ENCODE assay signal across 19 cellular contexts in genomic region chr7:159048656-159049055, GRCh38.
"Had no signal": no experiment of that assay in that cellular context is flagged by ENCODE, and none has a peak within 500 bp of the region (broad histone marks: within the 10 kb centered on the region; RNA-seq: fewer than 3 reads in every experiment).

No MANE protein-coding gene starts in this region.

- H3K4me1 ChIP-seq: adrenal gland, breast epithelium had no signal

- H3K27ac ChIP-seq: adrenal gland, breast epithelium, PC-9 had no signal

- H3K9me3 ChIP-seq: adrenal gland had no signal

- H3K36me3 ChIP-seq: adrenal gland, breast epithelium had no signal

- H2AFZ ChIP-seq: PC-9 had no signal

- ATAC-seq: activated CD4-positive, CD25-positive, alpha-beta regulatory T cell treated with anti-CD3 and anti-CD28 coated beads, Interleukin-2, amount 50 U/mL, for 24 hours; T-cell had no signal

- H3K4me3 ChIP-seq: adrenal gland, breast epithelium, PC-9 had no signal

- H3K27me3 ChIP-seq: adrenal gland, breast epithelium had no signal

- H3K9me3 Mint-ChIP-seq: activated naive CD8-positive, alpha-beta T cell treated with anti-CD3 and anti-CD28 coated beads, Interleukin-2, amount 10 ng/mL, durations not matched to agents 7 days and 5 days had no signal

- H3K4me2 ChIP-seq: PC-9 had no signal

- DNase-seq: activated CD4-positive, alpha-beta T cell treated with anti-CD3 and anti-CD28 coated beads for 4 hours; activated naive CD4-positive, alpha-beta T cell treated with anti-CD3 and anti-CD28 coated beads, Interleukin-2, amount 50 U/mL, for 16 hours; activated naive CD8-positive, alpha-beta T cell treated with anti-CD3 and anti-CD28 coated beads, Interleukin-2, amount 10 ng/mL, durations not matched to agents 7 days and 5 days; activated T-cell treated with anti-CD3 and anti-CD28 coated beads, Interleukin-2, amount 50 U/mL, for 1 hour; anterior cingulate cortex; central memory CD4-positive, alpha-beta T cell; KBM-7; MV-4-11; NCI-H1092 treated with DMSO at 0.1 percent for 48 hours; NCI-H1417 treated with DMSO at 0.1 percent for 48 hours; NCI-H1694 treated with DMSO at 0.1 percent for 48 hours; NCI-H2029 treated with DMSO at 0.1 percent for 48 hours; NCI-H510A treated with DMSO at 0.1 percent for 48 hours; PC-9; SIG-M5; T-cell had no signal

- H3K4me3 Mint-ChIP-seq: activated naive CD8-positive, alpha-beta T cell treated with anti-CD3 and anti-CD28 coated beads, Interleukin-2, amount 10 ng/mL, durations not matched to agents 7 days and 5 days had no signal

- H3K27ac Mint-ChIP-seq: T-cell had no signal
